Comparison of ENCODE assay signal across 15 cellular contexts in the genomic region with DNA sequence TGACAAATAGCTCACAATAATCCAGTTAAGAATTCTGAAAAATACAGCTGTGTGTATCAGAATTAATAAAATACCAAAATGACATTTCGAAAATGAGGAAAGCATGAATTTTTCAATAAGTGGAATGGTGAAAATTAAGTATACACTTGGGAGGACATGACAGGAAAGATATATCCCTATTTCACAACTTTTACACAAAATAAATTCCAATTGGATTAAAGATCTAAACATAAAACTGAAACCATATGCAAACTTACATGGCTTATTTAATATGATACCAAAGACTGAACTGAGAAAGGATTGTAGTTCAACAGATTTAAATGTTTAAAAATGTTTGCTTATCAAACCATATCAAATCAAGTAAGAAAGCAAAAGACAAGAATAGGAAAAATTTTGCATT.
"Had no signal": no experiment of that assay in that cellular context is flagged by ENCODE, and none has a peak within 500 bp of the region (broad histone marks: within the 10 kb centered on the region; RNA-seq: fewer than 3 reads in every experiment).

No MANE protein-coding gene starts in this region.

- H3K27me3 Mint-ChIP-seq: activated CD4-positive, alpha-beta T cell treated with anti-CD3 and anti-CD28 coated beads for 36 hours; activated CD8-positive, alpha-beta T cell treated with anti-CD3 and anti-CD28 coated beads for 36 hours; activated naive CD4-positive, alpha-beta T cell treated with anti-CD3 and anti-CD28 coated beads, Interleukin-2, amount 50 U/mL, for 24 hours had no signal

- H3K4me3 ChIP-seq: body of pancreas, colonic mucosa, esophagus muscularis mucosa, hepatocyte, left ventricle myocardium inferior had no signal

- H3K27me3 ChIP-seq: body of pancreas, colonic mucosa, esophagus muscularis mucosa, hepatocyte had no signal

- H3K4me1 ChIP-seq: body of pancreas, colonic mucosa had no signal

- H3K4me2 ChIP-seq: hepatocyte had no signal

- H3K27ac Mint-ChIP-seq: activated CD4-positive, alpha-beta T cell treated with anti-CD3 and anti-CD28 coated beads for 36 hours; activated CD8-positive, alpha-beta T cell treated with anti-CD3 and anti-CD28 coated beads for 36 hours; activated naive CD4-positive, alpha-beta T cell treated with anti-CD3 and anti-CD28 coated beads, Interleukin-2, amount 50 U/mL, for 24 hours; natural killer cell had no signal

- H3K4me1 Mint-ChIP-seq: activated CD4-positive, alpha-beta T cell treated with anti-CD3 and anti-CD28 coated beads for 36 hours; activated naive CD4-positive, alpha-beta T cell treated with anti-CD3 and anti-CD28 coated beads, Interleukin-2, amount 50 U/mL, for 24 hours; natural killer cell had no signal

- H3K36me3 ChIP-seq: colonic mucosa, esophagus muscularis mucosa, left ventricle myocardium inferior had no signal

- H3K9me3 Mint-ChIP-seq: activated CD8-positive, alpha-beta T cell treated with anti-CD3 and anti-CD28 coated beads for 36 hours had no signal

- ATAC-seq: activated CD4-positive, alpha-beta T cell treated with anti-CD3 and anti-CD28 coated beads for 36 hours; activated CD8-positive, alpha-beta T cell treated with anti-CD3 and anti-CD28 coated beads for 36 hours; activated T-cell treated with anti-CD3 and anti-CD28 coated beads, Interleukin-2, amount 50 U/mL, for 4 hours; body of pancreas; natural killer cell; stimulated activated naive CD8-positive, alpha-beta T cell treated with anti-CD3 and anti-CD28 coated beads, Interleukin-15, Interleukin-2, amounts not matched to agents 100 U/mL and 50 U/mL, for 24 hours had no signal

- DNase-seq: activated CD4-positive, alpha-beta T cell treated with anti-CD3 and anti-CD28 coated beads for 36 hours; activated CD8-positive, alpha-beta T cell treated with anti-CD3 and anti-CD28 coated beads for 36 hours; activated effector memory CD4-positive, alpha-beta T cell treated with anti-CD3 and anti-CD28 coated beads, Interleukin-2, amount 50 U/mL, for 16 hours; activated T-cell treated with anti-CD3 and anti-CD28 coated beads, Interleukin-2, amount 50 U/mL, for 4 hours; body of pancreas; central memory CD4-positive, alpha-beta T cell; colonic mucosa; left ventricle myocardium inferior; natural killer cell; stimulated activated CD4-positive, alpha-beta T cell treated with anti-CD3 and anti-CD28 coated beads, Interleukin-15, amount 100 ng/mL, for 24 hours; stimulated activated CD4-positive, alpha-beta T cell treated with anti-CD3 and anti-CD28 coated beads, Interleukin-4, amount 100 ng/mL, for 1 hour; stimulated activated naive CD8-positive, alpha-beta T cell treated with anti-CD3 and anti-CD28 coated beads, Interleukin-15, Interleukin-2, amounts not matched to agents 100 U/mL and 50 U/mL, for 24 hours had no signal

- H3K9me3 ChIP-seq: body of pancreas, colonic mucosa, esophagus muscularis mucosa, left ventricle myocardium inferior had no signal

- H3K4me3 Mint-ChIP-seq: activated CD4-positive, alpha-beta T cell treated with anti-CD3 and anti-CD28 coated beads for 36 hours; activated CD8-positive, alpha-beta T cell treated with anti-CD3 and anti-CD28 coated beads for 36 hours; activated naive CD4-positive, alpha-beta T cell treated with anti-CD3 and anti-CD28 coated beads, Interleukin-2, amount 50 U/mL, for 24 hours; activated T-cell treated with anti-CD3 and anti-CD28 coated beads, Interleukin-2, amount 50 U/mL, for 4 hours; natural killer cell had no signal

- H3K36me3 Mint-ChIP-seq: activated naive CD4-positive, alpha-beta T cell treated with anti-CD3 and anti-CD28 coated beads, Interleukin-2, amount 50 U/mL, for 24 hours; natural killer cell had no signal
